In the genomic region with DNA sequence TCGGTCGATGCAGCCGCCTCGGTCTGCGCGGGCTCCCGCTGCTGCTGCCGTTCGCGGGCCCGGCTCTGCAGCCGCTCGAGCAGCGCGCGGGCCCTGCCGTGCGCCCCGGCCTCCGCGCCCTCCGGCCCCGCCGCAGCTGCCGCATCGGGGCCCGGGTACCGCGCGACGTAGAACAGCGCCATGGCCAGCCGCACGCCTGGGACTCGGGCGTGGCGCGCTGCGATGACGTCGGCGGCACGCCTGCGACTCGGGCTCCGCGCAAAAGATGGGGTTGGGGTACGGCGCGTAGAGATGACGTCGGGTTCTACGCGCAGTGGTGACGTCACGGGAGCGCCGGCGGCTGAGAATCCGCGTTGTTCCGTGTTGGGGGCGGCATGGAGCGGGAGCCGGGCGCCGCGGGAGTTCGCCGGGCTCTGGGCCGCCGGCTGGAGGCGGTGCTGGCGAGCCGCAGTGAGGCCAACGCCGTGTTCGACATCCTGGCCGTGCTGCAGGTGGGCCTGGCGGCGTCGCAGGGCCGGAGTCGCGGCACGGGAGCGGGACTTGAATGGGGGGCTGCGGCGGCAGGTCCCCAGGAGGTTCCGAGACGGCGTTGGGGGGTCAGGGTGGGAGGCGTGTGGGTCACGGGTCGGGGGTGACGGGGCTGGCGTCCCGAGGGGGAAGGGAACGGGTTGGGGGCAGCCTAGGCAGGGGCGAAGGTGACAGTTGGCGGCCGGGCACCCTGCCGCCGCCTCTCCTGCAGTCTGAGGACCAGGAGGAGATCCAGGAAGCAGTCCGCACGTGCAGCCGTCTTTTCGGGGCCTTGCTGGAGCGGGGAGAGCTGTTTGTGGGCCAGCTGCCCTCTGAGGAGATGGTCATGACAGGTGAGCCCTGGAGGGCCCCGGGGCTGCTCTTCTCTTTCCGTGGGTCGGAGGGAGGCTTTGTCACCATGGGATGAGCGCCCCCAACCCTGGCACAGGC, we compare ENCODE assay signal across 8 cellular contexts. TPM values are rescaled to one million over a fixed set of nuclear protein-coding genes. Genes with fewer than 3 reads are reported as not detected.
DNase-seq lines count a peak whose midpoint lies in the region; ATAC-seq and TF ChIP-seq lines count a peak whose summit lies in the region.

A gene with protein sequence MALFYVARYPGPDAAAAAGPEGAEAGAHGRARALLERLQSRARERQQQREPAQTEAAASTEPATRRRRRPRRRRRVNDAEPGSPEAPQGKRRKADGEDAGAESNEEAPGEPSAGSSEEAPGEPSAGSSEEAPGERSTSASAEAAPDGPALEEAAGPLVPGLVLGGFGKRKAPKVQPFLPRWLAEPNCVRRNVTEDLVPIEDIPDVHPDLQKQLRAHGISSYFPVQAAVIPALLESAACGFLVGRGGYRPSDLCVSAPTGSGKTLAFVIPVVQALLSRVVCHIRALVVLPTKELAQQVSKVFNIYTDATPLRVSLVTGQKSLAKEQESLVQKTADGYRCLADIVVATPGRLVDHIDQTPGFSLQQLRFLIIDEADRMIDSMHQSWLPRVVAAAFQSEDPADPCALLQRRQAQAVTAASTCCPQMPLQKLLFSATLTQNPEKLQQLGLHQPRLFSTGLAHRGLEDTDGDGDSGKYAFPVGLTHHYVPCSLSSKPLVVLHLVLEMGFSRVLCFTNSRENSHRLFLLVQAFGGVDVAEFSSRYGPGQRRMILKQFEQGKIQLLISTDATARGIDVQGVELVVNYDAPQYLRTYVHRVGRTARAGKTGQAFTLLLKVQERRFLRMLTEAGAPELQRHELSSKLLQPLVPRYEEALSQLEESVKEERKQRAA (minus strand): TSS at position 205 of the 957 bp plus-strand sequence. CDS start 23 bp downstream, at position 182.
A gene (plus strand): TSS at position 343 of the 957 bp plus-strand sequence. CDS start 32 bp downstream, at position 375.

- H3K27ac Mint-ChIP-seq in activated CD4-positive, alpha-beta T cell treated with anti-CD3 and anti-CD28 coated beads for 36 hours = peak within 1 kb of the TSS; percentile 86

- ATAC-seq in HG03432 (IDR thresholded peaks at IDR 0.05; ENCODE audit: unreplicated experiment) = peak; percentile 83
- ATAC-seq in activated CD4-positive, alpha-beta T cell treated with anti-CD3 and anti-CD28 coated beads for 36 hours = peak; percentile 94

- no peaks in the 10 kb centered on the region for H3K9me3 Mint-ChIP-seq in activated CD4-positive, alpha-beta T cell treated with anti-CD3 and anti-CD28 coated beads for 36 hours (ENCODE audit: low read depth)

- no peak for TF ChIP-seq CTCF in BE2C (IDR thresholded peaks at IDR 0.05; ENCODE audit: low read depth, low read length)

- H3K27ac ChIP-seq in cingulate gyrus (ENCODE audit: low read depth, low read length) (peak within 1 kb of the TSS; percentile 69), layer of hippocampus (ENCODE audit: low read depth, low read length) (peak within 1 kb of the TSS; percentile 71)

- CTCF ChIA-PET in activated CD4-positive, alpha-beta T cell treated with anti-CD3 and anti-CD28 coated beads for 36 hours (lab: Charles Lee) = interaction anchor here (1.2 kb wide), 1 partner anchor 44 kb away, joined by 4 read pairs; no protein-coding TSS in a partner anchor

- peak; percentile 90 for TF ChIP-seq POLR2A in GM19193 (IDR thresholded peaks at IDR 0.05; ENCODE audit: extremely low read depth, insufficient read depth, insufficient read length)

- no peaks in the 10 kb centered on the region for H3K9me3 ChIP-seq in BE2C

- peaks cover 32% of the 10 kb centered on the region for H3K4me1 Mint-ChIP-seq in activated CD4-positive, alpha-beta T cell treated with anti-CD3 and anti-CD28 coated beads for 36 hours

- H3K4me3 ChIP-seq in BE2C (ENCODE audit: low read depth, low read length) = peak within 1 kb of the TSS; percentile 88

- H3K4me3 Mint-ChIP-seq in activated CD4-positive, alpha-beta T cell treated with anti-CD3 and anti-CD28 coated beads for 36 hours = peak within 1 kb of the TSS; percentile 88

- POLR2A ChIA-PET in activated CD4-positive, alpha-beta T cell treated with anti-CD3 and anti-CD28 coated beads for 36 hours (lab: Charles Lee) = no interaction called here

- intact Hi-C loops in activated CD4-positive, alpha-beta T cell treated with anti-CD3 and anti-CD28 coated beads for 36 hours (cut with DNase I, micrococcal nuclease) = loop anchor here in 1 of 2 experiments (1.0 to 10.0 kb wide), 11 partner anchors 45 to 1272 kb away; a partner anchor contains a TSS

- DNase-seq in BE2C (peak; percentile 94), NCI-H510A (lab: John Stamatoyannopoulos, UW) (peak; percentile 89)
- peak; percentile 97 for DNase-seq in activated CD4-positive, alpha-beta T cell treated with anti-CD3 and anti-CD28 coated beads for 36 hours
- DNase-seq in stimulated activated CD4-positive, alpha-beta T cell treated with anti-CD3 and anti-CD28 coated beads, Interleukin-1b, Interleukin-23, amount 100 ng/mL, for 24 hours (ENCODE audit: low read depth in 4 of 4, low spot score in 1 of 4) = peak; percentile 92 to 96 (median 94)

- H3K36me3 ChIP-seq in BE2C = peaks cover 42% of the 10 kb centered on the region

- peaks cover 31% of the 10 kb centered on the region for H3K36me3 Mint-ChIP-seq in activated CD4-positive, alpha-beta T cell treated with anti-CD3 and anti-CD28 coated beads for 36 hours (ENCODE audit: low read depth)

- H3K27me3 Mint-ChIP-seq in activated CD4-positive, alpha-beta T cell treated with anti-CD3 and anti-CD28 coated beads for 36 hours = no peaks in the 10 kb centered on the region

- H3K4me1 ChIP-seq in BE2C = no peaks in the 10 kb centered on the region

- no peaks in the 10 kb centered on the region for H3K27me3 ChIP-seq in BE2C
- H3K27me3 ChIP-seq in layer of hippocampus (ENCODE audit: control insufficient read depth, insufficient read depth, low read length) = no peaks in the 10 kb centered on the region

RNA-seq across cellular contexts. Expression of the first gene that starts in this region (rescaled TPM):
- 118 TPM for polyA plus RNA-seq in BE2C (2012; ENCODE audit: insufficient read depth, insufficient read length, low read depth)
- 10 to 100 TPM; 19.2 to 31.4 TPM for total RNA-seq in activated CD4-positive, alpha-beta T cell treated with anti-CD3 and anti-CD28 coated beads for 36 hours

RNA-seq across cellular contexts. Expression of the second gene that starts in this region (rescaled TPM):
- polyA plus RNA-seq in BE2C (2012; ENCODE audit: insufficient read depth, insufficient read length, low read depth) = 158 TPM
- total RNA-seq in activated CD4-positive, alpha-beta T cell treated with anti-CD3 and anti-CD28 coated beads for 36 hours = 10 to 100 TPM; 30.5 to 35.7 TPM

Comparison
In these comparisons a context has a peak if more than half of its experiments do, and no peak if none do; other contexts are left out.
1. Peak in every context shown above with its lines: DNase-seq, ATAC-seq, H3K4me3 ChIP-seq and H3K27ac ChIP-seq.